Comparison of ENCODE assay signal across 18 cellular contexts in the genomic region with DNA sequence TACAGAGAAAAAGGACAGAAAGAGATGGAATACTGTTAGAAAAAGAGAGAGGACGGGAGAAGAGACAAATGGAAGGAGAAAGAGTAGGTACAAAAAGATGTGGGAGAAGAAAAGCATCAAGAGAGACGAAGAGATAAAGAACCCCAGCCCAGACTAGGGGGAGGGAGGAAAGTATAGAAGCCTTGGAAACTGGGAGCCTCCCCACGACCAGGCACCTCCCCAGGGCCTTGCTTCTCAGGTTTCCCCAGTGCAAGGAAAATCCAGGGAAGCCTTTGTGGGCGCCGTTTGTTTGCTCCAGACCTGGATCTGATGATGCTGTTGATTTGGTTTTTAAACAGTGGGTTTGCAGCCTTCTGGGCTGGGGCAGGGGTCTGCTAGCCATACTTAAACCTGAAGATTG. TPM values are rescaled to one million over a fixed set of nuclear protein-coding genes. Genes with fewer than 3 reads are reported as not detected.
A peak's percentile ranks its signal among the peaks of the same experiment; 100 is the strongest.
DNase-seq lines count a peak whose midpoint lies in the region; ATAC-seq, FAIRE-seq and TF ChIP-seq lines count a peak whose summit lies in the region.
"Had no signal": no experiment of that assay in that cellular context is flagged by ENCODE, and none has a peak within 500 bp of the region (broad histone marks: within the 10 kb centered on the region; RNA-seq: fewer than 3 reads in every experiment).

No MANE protein-coding gene starts in this region.

- no peak for TF ChIP-seq CTCF in HEK293 (tag by site-specific recombination; IDR thresholded peaks at IDR 0.05)
- no peak for TF ChIP-seq CTCF in type B pancreatic cell (conservative IDR thresholded peaks at IDR 0.05)
- TF ChIP-seq CTCF in endodermal cell (conservative IDR thresholded peaks at IDR 0.05) = no peak
- TF ChIP-seq CTCF in pancreas (IDR thresholded peaks at IDR 0.05) = no peak

- H3K4me3 ChIP-seq in HEK293 (ENCODE audit: low read depth, low read length) (no peak overlapping the region), endodermal cell (ENCODE audit: low read length) (no peak overlapping the region), pancreas (no peak overlapping the region)

- H3K4me1 ChIP-seq in HEK293 (ENCODE audit: control insufficient read depth, insufficient read depth, low read length) (no peaks in the 10 kb centered on the region), endodermal cell (ENCODE audit: control insufficient read depth, insufficient read depth, low read length) (peaks cover 13% of the 10 kb centered on the region), pancreas (peaks cover 0 to 5% (median 4%) of the 10 kb centered on the region in 3 donors)

- H3K27me3 Mint-ChIP-seq in activated naive CD8-positive, alpha-beta T cell = peaks cover 38% of the 10 kb centered on the region
- H3K27me3 Mint-ChIP-seq in activated naive CD8-positive, alpha-beta T cell treated with anti-CD3 and anti-CD28 coated beads for 36 hours = peaks cover 69% of the 10 kb centered on the region
- H3K27me3 Mint-ChIP-seq in dendritic cell treated with granulocyte-macrophage colony-stimulating factor and Interleukin-4, amounts not matched to agents 40 ng/mL and 50 ng/mL, for 4 days = peaks cover 64% of the 10 kb centered on the region
- H3K27me3 Mint-ChIP-seq in type B pancreatic cell (peaks cover 80% of the 10 kb centered on the region), endodermal cell (ENCODE audit: insufficient read depth) (peaks cover 80% of the 10 kb centered on the region)

- H3K9me3 ChIP-seq in HEK293 (ENCODE audit: control insufficient read depth, insufficient read depth, low read depth, low read length) (no peaks in the 10 kb centered on the region), endodermal cell (ENCODE audit: control insufficient read depth, low read length) (no peaks in the 10 kb centered on the region), pancreas (no peaks in the 10 kb centered on the region)
- H3K9me3 ChIP-seq: BLaER1 treated with 17β-estradiol and CSF1 and Interleukin-3, amounts not matched to agents 10 nM and 100 nM had no signal

- H3K9ac ChIP-seq in endodermal cell (ENCODE audit: extremely low read depth, low read length, poor library complexity, severe bottlenecking) = no peak overlapping the region
- H3K9ac ChIP-seq: BLaER1 treated with 17β-estradiol and CSF1 and Interleukin-3, amounts not matched to agents 10 nM and 100 nM had no signal

- H3K9me3 Mint-ChIP-seq in activated naive CD8-positive, alpha-beta T cell (ENCODE audit: low read depth) = no peaks in the 10 kb centered on the region
- no peaks in the 10 kb centered on the region for H3K9me3 Mint-ChIP-seq in activated naive CD8-positive, alpha-beta T cell treated with anti-CD3 and anti-CD28 coated beads for 36 hours
- H3K9me3 Mint-ChIP-seq in dendritic cell treated with granulocyte-macrophage colony-stimulating factor and Interleukin-4, amounts not matched to agents 40 ng/mL and 50 ng/mL, for 4 days = no peaks in the 10 kb centered on the region
- H3K9me3 Mint-ChIP-seq in type B pancreatic cell (no peaks in the 10 kb centered on the region), endodermal cell (no peaks in the 10 kb centered on the region)
- H3K9me3 Mint-ChIP-seq: H9 had no signal

- H3K27me3 ChIP-seq in endodermal cell (ENCODE audit: control insufficient read depth, insufficient read depth, low read length, poor library complexity, severe bottlenecking) = peaks cover 87% of the 10 kb centered on the region
- H3K27me3 ChIP-seq in pancreas = no peaks in the 10 kb centered on the region

- H3K36me3 ChIP-seq in HEK293 (ENCODE audit: control insufficient read depth in 2 of 2, insufficient read depth in 1 of 2, low read length in 2 of 2) (no peaks in the 10 kb centered on the region), endodermal cell (ENCODE audit: control insufficient read depth, insufficient read depth, low read length) (no peaks in the 10 kb centered on the region), pancreas (no peaks in the 10 kb centered on the region)
- H3K36me3 ChIP-seq: BLaER1 treated with 17β-estradiol and CSF1 and Interleukin-3, amounts not matched to agents 10 nM and 100 nM had no signal

- intact Hi-C loops in dendritic cell treated with granulocyte-macrophage colony-stimulating factor and Interleukin-4, amounts not matched to agents 40 ng/mL and 50 ng/mL, for 4 days (cut with micrococcal nuclease) = loop anchor here (2.0 kb wide), 1 partner anchor 17 kb away; no protein-coding TSS in a partner anchor
- intact Hi-C loops in pancreas (cut with DNase I) = no loop called here

- FAIRE-seq in pancreas (lab: Jason Lieb, UNC) = no peak
- FAIRE-seq: A204.1 had no signal

- H3K4me3 Mint-ChIP-seq in activated naive CD8-positive, alpha-beta T cell = peak overlapping the region; percentile 14
- no peak overlapping the region for H3K4me3 Mint-ChIP-seq in activated naive CD8-positive, alpha-beta T cell treated with anti-CD3 and anti-CD28 coated beads for 36 hours
- no peak overlapping the region for H3K4me3 Mint-ChIP-seq in dendritic cell treated with granulocyte-macrophage colony-stimulating factor and Interleukin-4, amounts not matched to agents 40 ng/mL and 50 ng/mL, for 4 days
- H3K4me3 Mint-ChIP-seq in type B pancreatic cell = peak overlapping the region; percentile 4
- no peak overlapping the region for H3K4me3 Mint-ChIP-seq in endodermal cell

- no peak overlapping the region for H3K27ac Mint-ChIP-seq in activated naive CD8-positive, alpha-beta T cell
- no peak overlapping the region for H3K27ac Mint-ChIP-seq in activated naive CD8-positive, alpha-beta T cell treated with anti-CD3 and anti-CD28 coated beads for 36 hours
- H3K27ac Mint-ChIP-seq in dendritic cell treated with granulocyte-macrophage colony-stimulating factor and Interleukin-4, amounts not matched to agents 40 ng/mL and 50 ng/mL, for 4 days = peak overlapping the region; percentile 82
- H3K27ac Mint-ChIP-seq in type B pancreatic cell (no peak overlapping the region), endodermal cell (no peak overlapping the region)
- H3K27ac Mint-ChIP-seq: H9 had no signal

- POLR2A ChIA-PET in HEK293 (lab: Yijun Ruan, JAX) = no interaction called here

- ATAC-seq in HG02870 (IDR thresholded peaks at IDR 0.05; ENCODE audit: unreplicated experiment) (no peak), pancreas (no peak)

- H3K36me3 Mint-ChIP-seq in activated naive CD8-positive, alpha-beta T cell = no peaks in the 10 kb centered on the region
- H3K36me3 Mint-ChIP-seq in activated naive CD8-positive, alpha-beta T cell treated with anti-CD3 and anti-CD28 coated beads for 36 hours = no peaks in the 10 kb centered on the region
- no peaks in the 10 kb centered on the region for H3K36me3 Mint-ChIP-seq in dendritic cell treated with granulocyte-macrophage colony-stimulating factor and Interleukin-4, amounts not matched to agents 40 ng/mL and 50 ng/mL, for 4 days (ENCODE audit: low read depth)
- H3K36me3 Mint-ChIP-seq in type B pancreatic cell (peaks cover 3% of the 10 kb centered on the region), endodermal cell (ENCODE audit: low read depth) (no peaks in the 10 kb centered on the region)

- 24 to 45% methylated on average over 3 to 5 of the region's 5 CpGs for WGBS in endodermal cell (ENCODE audit: insufficient coverage in 1 of 2, insufficient read length in 1 of 2), 2 experiments
- WGBS in pancreas, 2 donors = 88 to 91% methylated on average over 5 of the region's 5 CpGs

- no peak overlapping the region for H3K27ac ChIP-seq in HEK293 (ENCODE audit: extremely low read depth, low read depth, low read length)
- H3K27ac ChIP-seq in endodermal cell (ENCODE audit: low read depth, low read length) = no peak overlapping the region
- H3K27ac ChIP-seq in pancreas = no peak overlapping the region
- H3K27ac ChIP-seq: BLaER1 treated with 17β-estradiol and CSF1 and Interleukin-3, amounts not matched to agents 10 nM and 100 nM had no signal

- CTCF ChIA-PET in HEK293 (lab: Yijun Ruan, JAX) = interaction anchor here (0.9 kb wide), 1 partner anchor 250 kb away, joined by 4 read pairs; no protein-coding TSS in a partner anchor

- DNase-seq in activated naive CD8-positive, alpha-beta T cell treated with anti-CD3 and anti-CD28 coated beads for 36 hours = no peak
- DNase-seq in type B pancreatic cell (ENCODE audit: extremely low spot score, unreplicated experiment) (no peak), endodermal cell (no peak), pancreas (no peak)
- DNase-seq: H9, KG1, NCI-H1048, NCI-H1436 treated with DMSO at 0.1 percent for 48 hours, NCI-H2029 treated with DMSO at 0.1 percent for 48 hours, NCI-H510A treated with DMSO at 0.1 percent for 48 hours, NCI-H82 had no signal

- H3K4me1 Mint-ChIP-seq in activated naive CD8-positive, alpha-beta T cell (ENCODE audit: low read depth) = peaks cover 9% of the 10 kb centered on the region
- peaks cover 10% of the 10 kb centered on the region for H3K4me1 Mint-ChIP-seq in activated naive CD8-positive, alpha-beta T cell treated with anti-CD3 and anti-CD28 coated beads for 36 hours
- H3K4me1 Mint-ChIP-seq in dendritic cell treated with granulocyte-macrophage colony-stimulating factor and Interleukin-4, amounts not matched to agents 40 ng/mL and 50 ng/mL, for 4 days (ENCODE audit: low read depth) = peaks cover 35% of the 10 kb centered on the region
- H3K4me1 Mint-ChIP-seq in type B pancreatic cell (ENCODE audit: unreplicated experiment) (peaks cover 25% of the 10 kb centered on the region), endodermal cell (peaks cover 16% of the 10 kb centered on the region)

TF ChIP-seq in HEK293, 187 proteins besides CTCF, POLR2A, EP300 and RAD21:
- TF ChIP-seq WT1 (tag by site-specific recombination; IDR thresholded peaks at IDR 0.05) = peak; percentile 42; the same call in 1 of the 2 replicates
- no peak for TF ChIP-seq ZNF596 (tag by site-specific recombination; IDR thresholded peaks at IDR 0.05)

RNA-seq across cellular contexts. Expression of gene ALX3, which starts 15.2 kb away (rescaled TPM):
- total RNA-seq in activated naive CD8-positive, alpha-beta T cell treated with anti-CD3 and anti-CD28 coated beads for 36 hours = not detected
- total RNA-seq in type B pancreatic cell (ENCODE audit: low replicate concordance) = 1.4 and 19.8 TPM in 2 replicates
- total RNA-seq in endodermal cell = not detected
- not detected for polyA plus RNA-seq in endodermal cell (2013, experiment 1 of 2)
- polyA plus RNA-seq in endodermal cell (2013, experiment 2 of 2) = not detected
- total RNA-seq in pancreas = not detected
- under 1 TPM in 1 of 2 donors, not detected in 1; 0.35 TPM for polyA plus RNA-seq in pancreas
- total RNA-seq: H9, M059J had no signal

RNA-seq across cellular contexts. Expression of gene UBL4B, which starts 26.6 kb away (rescaled TPM):
- total RNA-seq in activated naive CD8-positive, alpha-beta T cell treated with anti-CD3 and anti-CD28 coated beads for 36 hours = not detected
- total RNA-seq in type B pancreatic cell (ENCODE audit: low replicate concordance) = 1.0 TPM in 1 of 2 replicates, not detected in the other
- not detected for total RNA-seq in endodermal cell
- polyA plus RNA-seq in endodermal cell (2013, experiment 1 of 2) = not detected
- not detected for polyA plus RNA-seq in endodermal cell (2013, experiment 2 of 2)
- total RNA-seq in pancreas = not detected
- not detected for polyA plus RNA-seq in pancreas
- total RNA-seq: H9, M059J had no signal

RNA-seq across cellular contexts. Expression of gene STRIP1, which starts 51.2 kb away (rescaled TPM):
- total RNA-seq in activated naive CD8-positive, alpha-beta T cell treated with anti-CD3 and anti-CD28 coated beads for 36 hours = 10 to 100 TPM; 29.9 to 31.8 TPM
- 46.7 and 69.2 TPM in 2 replicates for total RNA-seq in type B pancreatic cell (ENCODE audit: low replicate concordance)
- total RNA-seq in endodermal cell = 10 to 100 TPM; 64.9 to 66.1 TPM
- 61.2 TPM for polyA plus RNA-seq in endodermal cell (2013, experiment 1 of 2)
- polyA plus RNA-seq in endodermal cell (2013, experiment 2 of 2) = 53.1 TPM
- total RNA-seq in pancreas = 10 to 100 TPM; 10.7 to 24.9 (median 13.1) TPM
- polyA plus RNA-seq in pancreas = 10 to 100 TPM; 15.9 to 20.4 TPM

Comparison
In these comparisons a context has a peak if more than half of its experiments do, and no peak if none do; other contexts are left out.
1. H3K4me3 Mint-ChIP-seq: peak in activated naive CD8-positive, alpha-beta T cell (single experiment) and type B pancreatic cell (single experiment); none in activated naive CD8-positive, alpha-beta T cell treated with anti-CD3 and anti-CD28 coated beads for 36 hours (single experiment), dendritic cell treated with granulocyte-macrophage colony-stimulating factor and Interleukin-4, amounts not matched to agents 40 ng/mL and 50 ng/mL, for 4 days (single experiment) and endodermal cell (single experiment).